16 cellular contexts compared by ENCODE assay signal in the genomic region with DNA sequence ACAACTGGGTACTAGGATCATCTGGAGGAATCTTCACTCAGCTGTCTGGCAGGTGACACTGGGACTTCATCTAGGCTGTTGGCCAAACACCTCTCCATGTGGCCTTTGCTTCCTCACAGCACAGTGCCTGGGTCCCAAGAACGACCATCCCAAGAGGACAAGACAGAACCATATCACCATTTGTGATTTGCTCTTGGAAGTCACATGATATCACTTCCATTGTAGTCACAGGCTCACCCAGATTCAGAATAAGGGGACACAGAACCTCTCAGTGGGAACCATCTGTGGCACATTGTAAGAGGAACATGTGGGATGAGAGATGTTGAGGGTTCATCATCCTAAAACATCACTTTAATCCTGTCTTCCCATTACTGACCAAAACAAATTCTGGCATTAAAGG. TPM values are rescaled to one million over a fixed set of nuclear protein-coding genes. Genes with fewer than 3 reads are reported as not detected.
DNase-seq lines count a peak whose midpoint lies in the region; ATAC-seq and TF ChIP-seq lines count a peak whose summit lies in the region.
"Had no signal": no experiment of that assay in that cellular context is flagged by ENCODE, and none has a peak within 500 bp of the region (broad histone marks: within the 10 kb centered on the region; RNA-seq: fewer than 3 reads in every experiment).

No MANE protein-coding gene starts in this region.

- peak overlapping the region; percentile 87 for H3K27ac ChIP-seq in cardiac muscle cell
- H3K27ac ChIP-seq in CD8-positive, alpha-beta T cell (ENCODE audit: low read depth, low read length): no peak overlapping the region
- no peak overlapping the region for H3K27ac ChIP-seq in colonic mucosa
- H3K27ac ChIP-seq: RWPE1 had no signal

- CTCF ChIA-PET in CD8-positive, alpha-beta T cell (lab: Charles Lee): interaction anchor here (0.7 kb wide), 1 partner anchor 14 kb away, joined by 3 read pairs; no protein-coding TSS in a partner anchor

- H3K4me1 ChIP-seq in cardiac muscle cell (ENCODE audit: low read depth) (peaks cover 27% of the 10 kb centered on the region), colonic mucosa (no peaks in the 10 kb centered on the region)
- H3K4me1 ChIP-seq in CD8-positive, alpha-beta T cell (ENCODE audit: insufficient read depth, low read length): peaks cover 28% of the 10 kb centered on the region

- H3K27me3 ChIP-seq in cardiac muscle cell: no peaks in the 10 kb centered on the region
- H3K27me3 ChIP-seq in CD8-positive, alpha-beta T cell (ENCODE audit: insufficient read depth, low read length): no peaks in the 10 kb centered on the region
- H3K27me3 ChIP-seq in colonic mucosa: no peaks in the 10 kb centered on the region

- TF ChIP-seq CTCF in cardiac muscle cell (IDR thresholded peaks at IDR 0.05; ENCODE audit: low read depth, low read length) (no peak), neural crest cell (conservative IDR thresholded peaks at IDR 0.05) (no peak), colonic mucosa (IDR thresholded peaks at IDR 0.05) (no peak)
- no peak for TF ChIP-seq CTCF in CD8-positive, alpha-beta T cell (IDR thresholded peaks at IDR 0.05)

- no peaks in the 10 kb centered on the region for H3K27me3 Mint-ChIP-seq in CD8-positive, alpha-beta T cell (ENCODE audit: low read depth)
- peaks cover 1% of the 10 kb centered on the region for H3K27me3 Mint-ChIP-seq in activated T-helper 2 cell treated with anti-CD3 and anti-CD28 coated beads, Interferon-gamma antibody, Interleukin-2, Interleukin-4, amounts not matched to agents 10 μg/mL and 5 μg/mL and 100 μg/mL, durations not matched to agents 14 hours and 24 hours and 36 hours (ENCODE audit: low read depth)
- H3K27me3 Mint-ChIP-seq in neural crest cell (ENCODE audit: low read depth): no peaks in the 10 kb centered on the region

- DNase-seq in cardiac muscle cell (ENCODE audit: low read depth in 1 of 2, low spot score in 1 of 2) (no peak), left ventricle myocardium superior (no peak), neural crest cell (ENCODE audit: low read depth, low spot score) (no peak), HCEC 1CT (no peak), activated T-cell treated with anti-CD3 and anti-CD28 coated beads for 4 hours (no peak), colonic mucosa (no peak)
- DNase-seq in CD8-positive, alpha-beta T cell: no peak
- DNase-seq in activated T-helper 2 cell treated with anti-CD3 and anti-CD28 coated beads, Interferon-gamma antibody, Interleukin-2, Interleukin-4, amounts not matched to agents 10 μg/mL and 5 μg/mL and 100 μg/mL, durations not matched to agents 14 hours and 24 hours and 36 hours (ENCODE audit: low spot score): no peak
- DNase-seq: AML-193; KG1; NCI-H1092; NCI-H2107; NCI-H345; NCI-H69; NK-92 treated with Interleukin-12 subunit alpha and Interleukin-12 subunit beta, amount 100 ng/mL, for 24 hours had no signal

- H3K4me3 ChIP-seq in cardiac muscle cell: no peak overlapping the region
- H3K4me3 ChIP-seq in CD8-positive, alpha-beta T cell (ENCODE audit: low read depth, low read length): no peak overlapping the region
- no peak overlapping the region for H3K4me3 ChIP-seq in colonic mucosa

- no peak overlapping the region for H3K9ac ChIP-seq in colonic mucosa (ENCODE audit: low read depth in 2 of 2, low read length in 2 of 2)

- peaks cover 12% of the 10 kb centered on the region for H3K36me3 ChIP-seq in cardiac muscle cell
- no peaks in the 10 kb centered on the region for H3K36me3 ChIP-seq in CD8-positive, alpha-beta T cell (ENCODE audit: insufficient read depth, low read length)
- no peaks in the 10 kb centered on the region for H3K36me3 ChIP-seq in colonic mucosa

- H3K36me3 Mint-ChIP-seq in CD8-positive, alpha-beta T cell: peaks cover 27% of the 10 kb centered on the region
- H3K36me3 Mint-ChIP-seq in activated T-helper 2 cell treated with anti-CD3 and anti-CD28 coated beads, Interferon-gamma antibody, Interleukin-2, Interleukin-4, amounts not matched to agents 10 μg/mL and 5 μg/mL and 100 μg/mL, durations not matched to agents 14 hours and 24 hours and 36 hours (ENCODE audit: low read depth): peaks cover 25% of the 10 kb centered on the region
- H3K36me3 Mint-ChIP-seq in neural crest cell (ENCODE audit: low read depth): no peaks in the 10 kb centered on the region

- no peak for ATAC-seq in left ventricle myocardium superior
- no peak for ATAC-seq in CD8-positive, alpha-beta T cell

- H3K9me3 ChIP-seq in cardiac muscle cell (ENCODE audit: low read depth): no peaks in the 10 kb centered on the region
- no peaks in the 10 kb centered on the region for H3K9me3 ChIP-seq in CD8-positive, alpha-beta T cell (ENCODE audit: low read length)
- no peaks in the 10 kb centered on the region for H3K9me3 ChIP-seq in colonic mucosa

- POLR2A ChIA-PET in CD8-positive, alpha-beta T cell (lab: Charles Lee): no interaction called here

- no peak overlapping the region for H3K4me3 Mint-ChIP-seq in CD8-positive, alpha-beta T cell
- H3K4me3 Mint-ChIP-seq in activated T-helper 2 cell treated with anti-CD3 and anti-CD28 coated beads, Interferon-gamma antibody, Interleukin-2, Interleukin-4, amounts not matched to agents 10 μg/mL and 5 μg/mL and 100 μg/mL, durations not matched to agents 14 hours and 24 hours and 36 hours (ENCODE audit: low read depth): peak overlapping the region; percentile 28
- peak overlapping the region; percentile 59 for H3K4me3 Mint-ChIP-seq in neural crest cell

- H3K27ac Mint-ChIP-seq in CD8-positive, alpha-beta T cell: peak overlapping the region; percentile 53
- H3K27ac Mint-ChIP-seq in activated T-helper 2 cell treated with anti-CD3 and anti-CD28 coated beads, Interferon-gamma antibody, Interleukin-2, Interleukin-4, amounts not matched to agents 10 μg/mL and 5 μg/mL and 100 μg/mL, durations not matched to agents 14 hours and 24 hours and 36 hours: no peak overlapping the region
- H3K27ac Mint-ChIP-seq in neural crest cell (ENCODE audit: unreplicated experiment): peak overlapping the region; percentile 7

- intact Hi-C loops in left ventricle myocardium superior (cut with micrococcal nuclease): no loop called here
- intact Hi-C loops in CD8-positive, alpha-beta T cell (cut with DNase I, micrococcal nuclease): no loop called here
- intact Hi-C loops in activated T-helper 2 cell treated with anti-CD3 and anti-CD28 coated beads, Interferon-gamma antibody, Interleukin-2, Interleukin-4, amounts not matched to agents 10 μg/mL and 5 μg/mL and 100 μg/mL, durations not matched to agents 14 hours and 24 hours and 36 hours (cut with micrococcal nuclease): no loop called here
- intact Hi-C loops in colonic mucosa (cut with DNase I): no loop called here

- peaks cover 27% of the 10 kb centered on the region for H3K4me1 Mint-ChIP-seq in CD8-positive, alpha-beta T cell (ENCODE audit: low read depth)
- peaks cover 26% of the 10 kb centered on the region for H3K4me1 Mint-ChIP-seq in activated T-helper 2 cell treated with anti-CD3 and anti-CD28 coated beads, Interferon-gamma antibody, Interleukin-2, Interleukin-4, amounts not matched to agents 10 μg/mL and 5 μg/mL and 100 μg/mL, durations not matched to agents 14 hours and 24 hours and 36 hours (ENCODE audit: low read depth)
- peaks cover 26% of the 10 kb centered on the region for H3K4me1 Mint-ChIP-seq in neural crest cell

- H3K9me3 Mint-ChIP-seq in CD8-positive, alpha-beta T cell: no peaks in the 10 kb centered on the region
- H3K9me3 Mint-ChIP-seq in activated T-helper 2 cell treated with anti-CD3 and anti-CD28 coated beads, Interferon-gamma antibody, Interleukin-2, Interleukin-4, amounts not matched to agents 10 μg/mL and 5 μg/mL and 100 μg/mL, durations not matched to agents 14 hours and 24 hours and 36 hours: no peaks in the 10 kb centered on the region
- no peaks in the 10 kb centered on the region for H3K9me3 Mint-ChIP-seq in neural crest cell

RNA-seq across cellular contexts. Expression of gene PSMA4, which starts 1.9 kb away (rescaled TPM):
- total RNA-seq in cardiac muscle cell (93.7 and 119 TPM in 2 replicates), left ventricle myocardium superior (116 TPM), neural crest cell (315 and 324 TPM in 2 replicates), colonic mucosa (100 to 1,000 TPM; 160 to 212 TPM)
- polyA plus RNA-seq in cardiac muscle cell: 260 and 264 TPM in 2 replicates
- 10 to 100 TPM; 72.8 to 79.4 TPM for total RNA-seq in CD8-positive, alpha-beta T cell
- 330 and 331 TPM in 2 replicates for total RNA-seq in activated T-helper 2 cell treated with anti-CD3 and anti-CD28 coated beads, Interferon-gamma antibody, Interleukin-2, Interleukin-4, amounts not matched to agents 10 μg/mL and 5 μg/mL and 100 μg/mL, durations not matched to agents 14 hours and 24 hours and 36 hours

RNA-seq across cellular contexts. Expression of gene CHRNA5, which starts 27.0 kb away (rescaled TPM):
- 2.3 and 4.0 TPM in 2 replicates for total RNA-seq in cardiac muscle cell
- polyA plus RNA-seq in cardiac muscle cell: 12.5 and 12.7 TPM in 2 replicates
- total RNA-seq in left ventricle myocardium superior: 4.4 TPM
- total RNA-seq in CD8-positive, alpha-beta T cell: under 1 TPM in 1 of 2 experiments, not detected in 1; 0.56 TPM
- 6.5 and 7.7 TPM in 2 replicates for total RNA-seq in activated T-helper 2 cell treated with anti-CD3 and anti-CD28 coated beads, Interferon-gamma antibody, Interleukin-2, Interleukin-4, amounts not matched to agents 10 μg/mL and 5 μg/mL and 100 μg/mL, durations not matched to agents 14 hours and 24 hours and 36 hours
- total RNA-seq in neural crest cell: 23.0 and 23.6 TPM in 2 replicates
- 10 to 100 TPM in 1 of 2 donors, 1 to 10 TPM in 1; 9.7 to 10.3 TPM for total RNA-seq in colonic mucosa

RNA-seq across cellular contexts. Expression of gene HYKK, which starts 31.0 kb away (rescaled TPM):
- total RNA-seq in cardiac muscle cell (6.1 and 9.2 TPM in 2 replicates), left ventricle myocardium superior (6.3 TPM), neural crest cell (0.86 and 1.5 TPM in 2 replicates), colonic mucosa (1 to 10 TPM; 7.2 to 7.6 TPM)
- 3.7 and 6.4 TPM in 2 replicates for polyA plus RNA-seq in cardiac muscle cell
- 1 to 10 TPM; 1.6 to 2.3 TPM for total RNA-seq in CD8-positive, alpha-beta T cell
- total RNA-seq in activated T-helper 2 cell treated with anti-CD3 and anti-CD28 coated beads, Interferon-gamma antibody, Interleukin-2, Interleukin-4, amounts not matched to agents 10 μg/mL and 5 μg/mL and 100 μg/mL, durations not matched to agents 14 hours and 24 hours and 36 hours: 0.74 and 0.89 TPM in 2 replicates
